33 cellular contexts compared by ENCODE assay signal in genomic region chr22:48622891-48623545, GRCh38.
"Had no signal": no experiment of that assay in that cellular context is flagged by ENCODE, and none has a peak within 500 bp of the region (broad histone marks: within the 10 kb centered on the region; RNA-seq: fewer than 3 reads in every experiment).

No MANE protein-coding gene starts in this region.

- H3K4me1 Mint-ChIP-seq: activated CD4-positive, alpha-beta T cell treated with anti-CD3 and anti-CD28 coated beads for 36 hours; activated CD4-positive, alpha-beta T cell treated with anti-CD3 and anti-CD28 coated beads, Interleukin-2, amount 10 ng/mL, durations not matched to agents 24 days and 14 days; activated CD8-positive, alpha-beta memory T cell treated with anti-CD3 and anti-CD28 coated beads, Interleukin-2, amount 10 ng/mL, durations not matched to agents 7 days and 5 days; central memory CD8-positive, alpha-beta T cell; T-helper 17 cell had no signal

- H3K9me3 Mint-ChIP-seq: activated CD4-positive, alpha-beta memory T cell treated with anti-CD3 and anti-CD28 coated beads for 36 hours; activated CD4-positive, alpha-beta T cell treated with anti-CD3 and anti-CD28 coated beads, Interleukin-2, amount 10 ng/mL, durations not matched to agents 24 days and 14 days; activated naive CD4-positive, alpha-beta T cell treated with anti-CD3 and anti-CD28 coated beads for 36 hours; activated naive CD4-positive, alpha-beta T cell treated with anti-CD3 and anti-CD28 coated beads, Interleukin-2, amount 50 U/mL, for 72 hours; activated naive CD8-positive, alpha-beta T cell treated with anti-CD3 and anti-CD28 coated beads, Interleukin-2, amount 10 ng/mL, durations not matched to agents 7 days and 5 days; activated T-helper 1 cell treated with anti-CD3 and anti-CD28 coated beads, Interleukin-12 subunit alpha, Interleukin-12 subunit beta, Interleukin-2, Interleukin-4 antibody, amounts not matched to agents 30 ng/mL and 10 ng/mL and 1 ng/mL, durations not matched to agents 14 hours and 24 hours and 36 hours; activated T-helper 2 cell treated with anti-CD3 and anti-CD28 coated beads, Interferon-gamma antibody, Interleukin-2, Interleukin-4, amounts not matched to agents 10 μg/mL and 5 μg/mL and 100 μg/mL, durations not matched to agents 14 hours and 24 hours and 36 hours; central memory CD8-positive, alpha-beta T cell; dendritic cell treated with granulocyte-macrophage colony-stimulating factor and Interleukin-4, amounts not matched to agents 40 ng/mL and 50 ng/mL, for 4 days had no signal

- H3K36me3 ChIP-seq: brain microvascular endothelial cell, esophagus muscularis mucosa, gastroesophageal sphincter, heart right ventricle had no signal

- H3K4me3 ChIP-seq: coronary artery, dorsolateral prefrontal cortex, esophagus muscularis mucosa, gastroesophageal sphincter, heart right ventricle, hepatocyte had no signal

- H3K4me2 ChIP-seq: hepatocyte had no signal

- H3K4me3 Mint-ChIP-seq: activated CD4-positive, alpha-beta memory T cell treated with anti-CD3 and anti-CD28 coated beads for 36 hours; activated CD4-positive, alpha-beta T cell treated with anti-CD3 and anti-CD28 coated beads for 36 hours; activated CD4-positive, alpha-beta T cell treated with anti-CD3 and anti-CD28 coated beads, Interleukin-2, amount 10 ng/mL, durations not matched to agents 24 days and 14 days; activated CD8-positive, alpha-beta memory T cell treated with anti-CD3 and anti-CD28 coated beads, Interleukin-2, amount 10 ng/mL, durations not matched to agents 7 days and 5 days; activated CD8-positive, alpha-beta T cell treated with anti-CD3 and anti-CD28 coated beads, Interleukin-2, amount 10 ng/mL, durations not matched to agents 7 days and 5 days; activated naive CD4-positive, alpha-beta T cell treated with anti-CD3 and anti-CD28 coated beads for 36 hours; activated naive CD8-positive, alpha-beta T cell treated with anti-CD3 and anti-CD28 coated beads, Interleukin-2, amount 10 ng/mL, durations not matched to agents 7 days and 5 days; activated T-helper 1 cell treated with anti-CD3 and anti-CD28 coated beads, Interleukin-12 subunit alpha, Interleukin-12 subunit beta, Interleukin-2, Interleukin-4 antibody, amounts not matched to agents 30 ng/mL and 10 ng/mL and 1 ng/mL, durations not matched to agents 14 hours and 24 hours and 36 hours; central memory CD8-positive, alpha-beta T cell; dendritic cell treated with granulocyte-macrophage colony-stimulating factor and Interleukin-4, amounts not matched to agents 40 ng/mL and 50 ng/mL, for 4 days; T-helper 17 cell had no signal

- H3K27me3 Mint-ChIP-seq: activated CD4-positive, alpha-beta memory T cell treated with anti-CD3 and anti-CD28 coated beads for 36 hours; central memory CD8-positive, alpha-beta T cell; dendritic cell treated with granulocyte-macrophage colony-stimulating factor and Interleukin-4, amounts not matched to agents 40 ng/mL and 50 ng/mL, for 4 days had no signal

- H3K36me3 Mint-ChIP-seq: activated CD4-positive, alpha-beta memory T cell treated with anti-CD3 and anti-CD28 coated beads for 36 hours; activated CD8-positive, alpha-beta memory T cell treated with anti-CD3 and anti-CD28 coated beads, Interleukin-2, amount 10 ng/mL, durations not matched to agents 7 days and 5 days; activated naive CD4-positive, alpha-beta T cell treated with anti-CD3 and anti-CD28 coated beads, Interleukin-2, amount 50 U/mL, for 72 hours; activated naive CD8-positive, alpha-beta T cell treated with anti-CD3 and anti-CD28 coated beads, Interleukin-2, amount 10 ng/mL, durations not matched to agents 7 days and 5 days had no signal

- H3K27ac Mint-ChIP-seq: activated CD4-positive, alpha-beta memory T cell treated with anti-CD3 and anti-CD28 coated beads for 36 hours; activated CD4-positive, alpha-beta T cell treated with anti-CD3 and anti-CD28 coated beads for 36 hours; activated CD4-positive, alpha-beta T cell treated with anti-CD3 and anti-CD28 coated beads, Interleukin-2, amount 10 ng/mL, durations not matched to agents 24 days and 14 days; activated CD8-positive, alpha-beta memory T cell treated with anti-CD3 and anti-CD28 coated beads, Interleukin-2, amount 10 ng/mL, durations not matched to agents 7 days and 5 days; activated CD8-positive, alpha-beta T cell treated with anti-CD3 and anti-CD28 coated beads, Interleukin-2, amount 10 ng/mL, durations not matched to agents 7 days and 5 days; activated naive CD4-positive, alpha-beta T cell treated with anti-CD3 and anti-CD28 coated beads for 36 hours; activated naive CD4-positive, alpha-beta T cell treated with anti-CD3 and anti-CD28 coated beads, Interleukin-2, amount 50 U/mL, for 72 hours; activated naive CD8-positive, alpha-beta T cell treated with anti-CD3 and anti-CD28 coated beads, Interleukin-2, amount 10 ng/mL, durations not matched to agents 7 days and 5 days; activated T-helper 1 cell treated with anti-CD3 and anti-CD28 coated beads, Interleukin-12 subunit alpha, Interleukin-12 subunit beta, Interleukin-2, Interleukin-4 antibody, amounts not matched to agents 30 ng/mL and 10 ng/mL and 1 ng/mL, durations not matched to agents 14 hours and 24 hours and 36 hours; activated T-helper 2 cell treated with anti-CD3 and anti-CD28 coated beads, Interferon-gamma antibody, Interleukin-2, Interleukin-4, amounts not matched to agents 10 μg/mL and 5 μg/mL and 100 μg/mL, durations not matched to agents 14 hours and 24 hours and 36 hours; dendritic cell treated with granulocyte-macrophage colony-stimulating factor and Interleukin-4, amounts not matched to agents 40 ng/mL and 50 ng/mL, for 4 days; T-helper 17 cell had no signal

- H3K9me3 ChIP-seq: esophagus muscularis mucosa, gastroesophageal sphincter, heart right ventricle had no signal

- H3K79me2 ChIP-seq: hepatocyte had no signal

- H3K27ac ChIP-seq: brain microvascular endothelial cell, coronary artery, esophagus muscularis mucosa, foreskin keratinocyte, gastroesophageal sphincter, heart right ventricle, hepatocyte had no signal

- ATAC-seq: activated CD4-positive, alpha-beta T cell treated with anti-CD3 and anti-CD28 coated beads for 36 hours; activated CD8-positive, alpha-beta memory T cell treated with anti-CD3 and anti-CD28 coated beads, Interleukin-2, amount 10 ng/mL, durations not matched to agents 7 days and 5 days; activated CD8-positive, alpha-beta T cell treated with anti-CD3 and anti-CD28 coated beads, Interleukin-2, amount 10 ng/mL, durations not matched to agents 7 days and 5 days; activated naive CD4-positive, alpha-beta T cell treated with anti-CD3 and anti-CD28 coated beads, Interleukin-2, amount 50 U/mL, for 72 hours; foreskin keratinocyte; gastroesophageal sphincter; heart right ventricle; T-helper 17 cell had no signal

- H3K27me3 ChIP-seq: brain microvascular endothelial cell, dorsolateral prefrontal cortex, foreskin keratinocyte, hepatocyte had no signal

- H2AFZ ChIP-seq: hepatocyte had no signal

- FAIRE-seq: astrocyte, bronchial epithelial cell had no signal

- H3K4me1 ChIP-seq: esophagus muscularis mucosa, foreskin keratinocyte, gastroesophageal sphincter, heart right ventricle had no signal

- DNase-seq: activated CD4-positive, alpha-beta memory T cell treated with anti-CD3 and anti-CD28 coated beads for 36 hours; activated CD4-positive, alpha-beta T cell treated with anti-CD3 and anti-CD28 coated beads for 36 hours; activated CD4-positive, alpha-beta T cell treated with anti-CD3 and anti-CD28 coated beads, Interleukin-2, amount 10 ng/mL, durations not matched to agents 24 days and 14 days; activated CD4-positive, CD25-positive, alpha-beta regulatory T cell; activated CD4-positive, CD25-positive, alpha-beta regulatory T cell treated with anti-CD3 and anti-CD28 coated beads, Interleukin-2, amount 50 U/mL, for 72 hours; activated CD8-positive, alpha-beta memory T cell treated with anti-CD3 and anti-CD28 coated beads, Interleukin-2, amount 10 ng/mL, durations not matched to agents 7 days and 5 days; activated CD8-positive, alpha-beta memory T cell treated with anti-CD3 and anti-CD28 coated beads, Interleukin-2, amount 50 U/mL, for 4 hours; activated CD8-positive, alpha-beta T cell treated with anti-CD3 and anti-CD28 coated beads, Interleukin-2, amount 10 ng/mL, durations not matched to agents 7 days and 5 days; activated effector memory CD4-positive, alpha-beta T cell treated with anti-CD3 and anti-CD28 coated beads, Interleukin-2, amount 50 U/mL, for 16 hours; activated naive CD4-positive, alpha-beta T cell treated with anti-CD3 and anti-CD28 coated beads for 36 hours; activated naive CD8-positive, alpha-beta T cell treated with anti-CD3 and anti-CD28 coated beads, Interleukin-2, amount 10 ng/mL, durations not matched to agents 7 days and 5 days; activated T-cell treated with anti-CD3 and anti-CD28 coated beads, Interleukin-2, amount 50 U/mL, for 1 hour; activated T-cell treated with anti-CD3 and anti-CD28 coated beads, Interleukin-2, amount 50 U/mL, for 48 hours; amniotic stem cell; anterior cingulate cortex; brain microvascular endothelial cell; effector memory CD4-positive, alpha-beta T cell; erythroblast; foreskin keratinocyte; heart right ventricle; T-helper 17 cell had no signal
